Comparison of ENCODE assay signal across 23 cellular contexts in the genomic region with DNA sequence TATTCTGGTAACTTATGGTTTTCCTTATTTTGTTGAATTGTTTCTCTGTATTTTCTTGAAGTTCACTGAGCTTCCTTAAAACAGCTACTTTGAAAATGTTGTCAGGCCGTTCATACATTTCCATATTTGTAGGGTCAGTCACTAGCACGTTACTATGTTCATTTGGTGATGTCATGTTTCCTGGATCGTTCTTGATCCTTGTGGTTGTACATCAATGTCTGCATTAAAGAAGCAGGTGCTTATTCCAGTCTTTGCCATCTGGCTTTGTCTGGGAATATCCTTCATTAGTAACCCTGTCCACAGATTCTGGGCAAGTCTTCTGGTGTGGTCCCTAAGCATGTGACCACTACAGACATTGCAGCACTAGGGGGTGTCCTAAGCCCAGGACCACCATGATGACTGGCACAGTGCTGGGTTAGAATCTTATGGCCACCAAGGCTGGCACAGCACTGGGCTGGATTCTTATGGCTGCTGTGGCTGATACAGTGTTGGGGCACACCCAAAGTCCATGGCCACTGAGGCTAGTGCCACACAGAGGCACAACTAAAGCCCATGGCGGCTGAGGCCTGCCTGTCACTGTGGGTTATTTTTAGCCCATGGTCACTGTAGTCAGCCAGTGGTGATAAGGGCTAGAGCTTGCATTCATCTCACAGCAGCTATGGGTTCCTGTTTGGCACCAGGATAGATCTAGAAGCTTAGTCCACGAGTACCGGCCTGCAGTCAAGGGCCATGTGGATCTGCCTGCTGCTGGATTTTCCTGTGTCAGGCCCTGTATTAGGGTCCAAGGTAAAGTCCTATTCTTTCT. TPM values are rescaled to one million over a fixed set of nuclear protein-coding genes. Genes with fewer than 3 reads are reported as not detected.
"Had no signal": no experiment of that assay in that cellular context is flagged by ENCODE, and none has a peak within 500 bp of the region (broad histone marks: within the 10 kb centered on the region; RNA-seq: fewer than 3 reads in every experiment).

No MANE protein-coding gene starts in this region.

- FAIRE-seq: bronchial epithelial cell, islet of Langerhans had no signal

- H3K4me1 ChIP-seq: adrenal gland, esophagus squamous epithelium had no signal

- H3K27ac Mint-ChIP-seq: activated naive CD4-positive, alpha-beta T cell treated with anti-CD3 and anti-CD28 coated beads, Interleukin-2, amount 50 U/mL, for 72 hours; activated T-helper 1 cell treated with anti-CD3 and anti-CD28 coated beads, Interleukin-12 subunit alpha, Interleukin-12 subunit beta, Interleukin-2, Interleukin-4 antibody, amounts not matched to agents 30 ng/mL and 10 ng/mL and 1 ng/mL, durations not matched to agents 14 hours and 24 hours and 36 hours; dendritic cell treated with granulocyte-macrophage colony-stimulating factor and Interleukin-4, amounts not matched to agents 40 ng/mL and 50 ng/mL, for 4 days; nephron; stimulated activated naive CD8-positive, alpha-beta T cell treated with anti-CD3 and anti-CD28 coated beads, Interleukin-15, amount 100 ng/mL, for 72 hours had no signal

- H3K27me3 ChIP-seq: adrenal gland, esophagus squamous epithelium had no signal

- H3K36me3 ChIP-seq: adrenal gland, esophagus squamous epithelium had no signal

- ATAC-seq: activated naive CD4-positive, alpha-beta T cell treated with anti-CD3 and anti-CD28 coated beads, Interleukin-2, amount 50 U/mL, for 72 hours; left colon; stimulated activated naive CD8-positive, alpha-beta T cell treated with anti-CD3 and anti-CD28 coated beads, Interleukin-15, amount 100 ng/mL, for 72 hours had no signal

- H3K4me3 Mint-ChIP-seq: activated T-helper 1 cell treated with anti-CD3 and anti-CD28 coated beads, Interleukin-12 subunit alpha, Interleukin-12 subunit beta, Interleukin-2, Interleukin-4 antibody, amounts not matched to agents 30 ng/mL and 10 ng/mL and 1 ng/mL, durations not matched to agents 14 hours and 24 hours and 36 hours; dendritic cell treated with granulocyte-macrophage colony-stimulating factor and Interleukin-4, amounts not matched to agents 40 ng/mL and 50 ng/mL, for 4 days; nephron; stimulated activated naive CD8-positive, alpha-beta T cell treated with anti-CD3 and anti-CD28 coated beads, Interleukin-15, amount 100 ng/mL, for 72 hours had no signal

- H3K27ac ChIP-seq: adrenal gland, esophagus squamous epithelium, skin epidermis had no signal

- H3K4me1 Mint-ChIP-seq: nephron; stimulated activated naive CD8-positive, alpha-beta T cell treated with anti-CD3 and anti-CD28 coated beads, Interleukin-15, amount 100 ng/mL, for 72 hours had no signal

- DNase-seq: activated CD4-positive, alpha-beta T cell treated with anti-CD3 and anti-CD28 coated beads, Interleukin-2, amount 50 U/mL, for 48 hours; activated gamma-delta T cell treated with Interleukin-2 at 50 U/mL for 16 hours; activated T-cell treated with anti-CD3 and anti-CD28 coated beads for 4 hours; adrenal gland; effector CD8-positive, alpha-beta T cell; esophagus squamous epithelium; hippocampal formation; left colon; nucleus accumbens; posterior cingulate gyrus; retina; stimulated activated CD4-positive, alpha-beta T cell treated with anti-CD3 and anti-CD28 coated beads, Interleukin-4, amount 100 ng/mL, for 1 hour; stimulated activated naive CD8-positive, alpha-beta T cell treated with anti-CD3 and anti-CD28 coated beads, Interleukin-15, amount 100 ng/mL, for 72 hours; trophoblast cell had no signal

- H3K4me3 ChIP-seq: adrenal gland, esophagus squamous epithelium, lung, skin epidermis had no signal

RNA-seq across cellular contexts. Expression of gene VWA3B, which starts 13.2 kb away (rescaled TPM):
- total RNA-seq: activated naive CD4-positive, alpha-beta T cell treated with anti-CD3 and anti-CD28 coated beads, Interleukin-2, amount 50 U/mL, for 72 hours; activated T-helper 1 cell treated with anti-CD3 and anti-CD28 coated beads, Interleukin-12 subunit alpha, Interleukin-12 subunit beta, Interleukin-2, Interleukin-4 antibody, amounts not matched to agents 30 ng/mL and 10 ng/mL and 1 ng/mL, durations not matched to agents 14 hours and 24 hours and 36 hours; bronchial epithelial cell; esophagus squamous epithelium; T-helper 2 cell treated with Interferon-gamma antibody and Interleukin-4, amounts not matched to agents 100 ng/mL and 5 ng/mL, for 36 hours had no signal
